In the genomic region with DNA sequence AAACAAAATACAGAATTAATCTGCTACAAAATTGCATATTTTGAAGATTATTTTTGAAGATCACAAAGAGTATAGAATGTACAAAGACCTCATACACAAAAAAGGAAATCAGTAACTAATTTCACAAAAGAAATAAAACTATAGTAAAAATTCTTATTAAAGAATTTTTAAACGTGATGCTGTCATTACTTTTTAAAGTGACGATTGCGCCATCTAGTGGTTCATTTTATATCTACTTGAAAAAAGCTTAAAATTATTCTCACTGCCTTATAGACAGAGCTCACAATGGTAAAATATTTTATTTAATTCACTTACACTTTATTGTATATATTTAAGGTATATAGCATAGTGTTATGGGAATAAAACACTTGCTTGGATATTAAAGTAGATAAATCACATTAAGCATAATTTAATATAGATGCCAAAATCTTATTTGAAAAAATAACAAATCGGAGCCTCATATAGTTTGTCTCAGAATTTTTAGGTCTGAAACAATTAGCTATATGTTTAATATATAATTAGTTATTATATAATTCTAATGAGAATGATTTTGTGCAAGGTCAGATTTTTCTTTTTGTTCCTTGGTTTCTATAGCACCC, we compare ENCODE assay signal across 8 cellular contexts.
DNase-seq lines count a peak whose midpoint lies in the region; ATAC-seq and TF ChIP-seq lines count a peak whose summit lies in the region.

No MANE protein-coding gene starts in this region.

- no peak overlapping the region for H3K18ac ChIP-seq in mesenchymal stem cell (ENCODE audit: low read depth in 1 of 2, low read length in 2 of 2)

- H3K9ac ChIP-seq in mesenchymal stem cell (ENCODE audit: low read length): peak overlapping the region; percentile 56

- H3K4me3 ChIP-seq in breast epithelium: no peak overlapping the region
- H3K4me3 ChIP-seq in mesenchymal stem cell (ENCODE audit: insufficient read depth in 1 of 2, low read depth in 1 of 2, low read length in 2 of 2): no peak overlapping the region

- H4K91ac ChIP-seq in mesenchymal stem cell (ENCODE audit: low read length): no peak overlapping the region

- no peak for TF ChIP-seq POLR2A in breast epithelium (IDR thresholded peaks at IDR 0.05)

- H3K79me1 ChIP-seq in mesenchymal stem cell (replicated peaks; ENCODE audit: low read length, poor library complexity, severe bottlenecking): no peaks in the 10 kb centered on the region

- peaks cover 0 to 16% of the 10 kb centered on the region in 2 donors for H3K9me3 ChIP-seq in breast epithelium
- peaks cover 5% of the 10 kb centered on the region for H3K9me3 ChIP-seq in mesenchymal stem cell (ENCODE audit: control insufficient read depth, low read length)

- peak; percentile 25 to 51 (median 45) for TF ChIP-seq CTCF in breast epithelium (IDR thresholded peaks at IDR 0.05)

- no CpG with 5 or more reads among the region's 4 CpGs for WGBS in mesenchymal stem cell

- H3K4me2 ChIP-seq in mesenchymal stem cell (ENCODE audit: low read length, poor library complexity, severe bottlenecking): no peak overlapping the region

- H2BK5ac ChIP-seq in mesenchymal stem cell (ENCODE audit: low read depth, low read length, poor library complexity, severe bottlenecking): no peak overlapping the region

- peak; percentile 62 for ATAC-seq in GM19043 (IDR thresholded peaks at IDR 0.05; ENCODE audit: low read depth, unreplicated experiment)
- no peak for ATAC-seq in HG03196 (IDR thresholded peaks at IDR 0.05; ENCODE audit: unreplicated experiment)

- no peak overlapping the region for H3K4ac ChIP-seq in mesenchymal stem cell (ENCODE audit: low read depth in 1 of 2, low read length in 2 of 2)

- DNase-seq in AG08395 (ENCODE audit: low spot score) (peak; percentile 16), NCI-H2227 treated with DMSO at 0.1 percent for 48 hours (lab: John Stamatoyannopoulos, UW) (peak; percentile 4), breast epithelium (ENCODE audit: low spot score in 2 of 2) (no peak), mesenchymal stem cell (peak; percentile 53), GOT3 (lab: John Stamatoyannopoulos, UW) (no peak)
- DNase-seq in activated CD8-positive, alpha-beta memory T cell treated with anti-CD3 and anti-CD28 coated beads, Interleukin-2, amount 50 U/mL, for 48 hours: no peak

- no peak overlapping the region for H2BK15ac ChIP-seq in mesenchymal stem cell (ENCODE audit: low read depth, poor library complexity, severe bottlenecking)

- no peak overlapping the region for H4K8ac ChIP-seq in mesenchymal stem cell (ENCODE audit: low read length)

- intact Hi-C loops in breast epithelium (cut with DNase I; ENCODE audit: low total_unique reads): loop anchor here (5.0 kb wide), 1 partner anchor 172 kb away; no protein-coding TSS in a partner anchor

- H3K27me3 ChIP-seq in breast epithelium (no peaks in the 10 kb centered on the region), mesenchymal stem cell (ENCODE audit: control insufficient read depth in 1 of 2, insufficient read depth in 1 of 2, low read length in 2 of 2) (no peaks in the 10 kb centered on the region)

- H3K4me1 ChIP-seq in breast epithelium: no peaks in the 10 kb centered on the region
- H3K4me1 ChIP-seq in mesenchymal stem cell (ENCODE audit: control insufficient read depth, insufficient read depth, low read depth, low read length): no peaks in the 10 kb centered on the region

- no peak overlapping the region for H2BK12ac ChIP-seq in mesenchymal stem cell (ENCODE audit: low read length in 2 of 2)

- H3K27ac ChIP-seq in breast epithelium (no peak overlapping the region), mesenchymal stem cell (ENCODE audit: low read length, poor library complexity, severe bottlenecking) (no peak overlapping the region)

- H3K36me3 ChIP-seq in breast epithelium (no peaks in the 10 kb centered on the region), mesenchymal stem cell (ENCODE audit: control insufficient read depth in 1 of 2, insufficient read depth in 2 of 2, low read depth in 1 of 2, low read length in 2 of 2) (no peaks in the 10 kb centered on the region)

- H2AFZ ChIP-seq in mesenchymal stem cell (ENCODE audit: low read depth, low read length): no peak overlapping the region

- no peak overlapping the region for H3K14ac ChIP-seq in mesenchymal stem cell (ENCODE audit: low read length in 2 of 2)

- H3K23ac ChIP-seq in mesenchymal stem cell (ENCODE audit: low read length in 2 of 2): no peak overlapping the region

- no peak overlapping the region for H2AK5ac ChIP-seq in mesenchymal stem cell (ENCODE audit: low read length, severe bottlenecking)

- H2BK120ac ChIP-seq in mesenchymal stem cell (ENCODE audit: low read depth, low read length): no peak overlapping the region

Comparison
In these comparisons a context has a peak if more than half of its experiments do, and no peak if none do; other contexts are left out.
1. DNase-seq: peak in AG08395 (single experiment), NCI-H2227 treated with DMSO at 0.1 percent for 48 hours (single experiment) and mesenchymal stem cell (single experiment); none in breast epithelium (0 of 2), GOT3 (single experiment) and activated CD8-positive, alpha-beta memory T cell treated with anti-CD3 and anti-CD28 coated beads, Interleukin-2, amount 50 U/mL, for 48 hours (single experiment).